ENCODE assay signal across 8 cellular contexts in genomic region chr19:42176649-42176989, GRCh38. TPM values are rescaled to one million over a fixed set of nuclear protein-coding genes. Genes with fewer than 3 reads are reported as not detected.
DNase-seq lines count a peak whose midpoint lies in the region; ATAC-seq lines count a peak whose summit lies in the region.

No MANE protein-coding gene starts in this region.

- intact Hi-C loops in naive thymus-derived CD4-positive, alpha-beta T cell (cut with micrococcal nuclease), result loop anchor here (1.0 to 5.0 kb wide), 8 partner anchors 22 to 126 kb away; partner anchors contain the start of genes DEDD2 (in 1 of the 2), PAFAH1B3 (in 1 of the 2), POU2F2 (in 1 of the 2) and PRR19 (in 1 of the 2)

- no peaks in the 10 kb centered on the region for H3K9me3 Mint-ChIP-seq in naive thymus-derived CD4-positive, alpha-beta T cell

- H3K27ac Mint-ChIP-seq in naive thymus-derived CD4-positive, alpha-beta T cell, result peak overlapping the region in 3 of 9 donors; percentile 10 to 47 (median 42)

- CTCF ChIA-PET in naive thymus-derived CD4-positive, alpha-beta T cell (lab: Charles Lee), result interaction anchor here (0.8 to 1.4 kb wide), 5 partner anchors 8 to 70 kb away, joined by 3 to 5 read pairs (median 4); partner anchors contain the start of gene POU2F2

- POLR2A ChIA-PET in naive thymus-derived CD4-positive, alpha-beta T cell (lab: Charles Lee), result interaction anchor here (0.8 to 2.1 kb wide), 4 partner anchors 21 to 126 kb away, joined by 4 to 7 read pairs (median 5); partner anchors contain the start of genes PAFAH1B3 and POU2F2

- ATAC-seq in naive thymus-derived CD4-positive, alpha-beta T cell, result peak; percentile 48
- no peak for ATAC-seq in GM21367 (IDR thresholded peaks at IDR 0.05; ENCODE audit: unreplicated experiment)

- no peak overlapping the region for H3K9ac ChIP-seq in duodenal mucosa (ENCODE audit: low read depth in 1 of 2, low read length in 2 of 2)

- H3K27ac ChIP-seq in duodenal mucosa (ENCODE audit: low read depth, low read length), result no peak overlapping the region
- no peak overlapping the region for H3K27ac ChIP-seq in naive thymus-derived CD4-positive, alpha-beta T cell (ENCODE audit: low read depth, low read length)

- H3K27me3 Mint-ChIP-seq in naive thymus-derived CD4-positive, alpha-beta T cell, result peaks cover 13 to 30% (median 19%) of the 10 kb centered on the region in 5 donors

- peaks cover 12 to 19% (median 15%) of the 10 kb centered on the region in 7 donors for H3K4me1 Mint-ChIP-seq in naive thymus-derived CD4-positive, alpha-beta T cell

- DNase-seq in Daoy (ENCODE audit: low read depth) (peak; percentile 32), NCI-H748 (lab: John Stamatoyannopoulos, UW; ENCODE audit: unreplicated experiment) (peak; percentile 96), globus pallidus (ENCODE audit: low spot score) (no peak), NCI-H446 treated with DMSO at 0.1 percent for 48 hours (lab: John Stamatoyannopoulos, UW) (no peak), amniotic stem cell (lab: John Stamatoyannopoulos, UW) (no peak)
- peak in 4 of 9 donors; percentile 14 to 47 (median 30) for DNase-seq in naive thymus-derived CD4-positive, alpha-beta T cell

- H3K9me3 ChIP-seq in duodenal mucosa (ENCODE audit: control insufficient read depth in 1 of 2, low read length in 2 of 2), result no peaks in the 10 kb centered on the region
- no peaks in the 10 kb centered on the region for H3K9me3 ChIP-seq in naive thymus-derived CD4-positive, alpha-beta T cell (ENCODE audit: control insufficient read depth in 2 of 3, low read length in 3 of 3)

- H3K27me3 ChIP-seq in duodenal mucosa (ENCODE audit: control insufficient read depth in 1 of 2, insufficient read depth in 2 of 2, low read length in 2 of 2), result peaks cover 60 to 73% of the 10 kb centered on the region in 2 donors
- peaks cover 0 to 11% of the 10 kb centered on the region in 2 donors for H3K27me3 ChIP-seq in naive thymus-derived CD4-positive, alpha-beta T cell (ENCODE audit: control insufficient read depth in 2 of 2, insufficient read depth in 2 of 2, low read length in 2 of 2)

- peak overlapping the region; percentile 61 for H3K4me3 ChIP-seq in duodenal mucosa (ENCODE audit: low read depth in 1 of 2, low read length in 2 of 2)
- H3K4me3 ChIP-seq in naive thymus-derived CD4-positive, alpha-beta T cell (ENCODE audit: low read length), result peak overlapping the region; percentile 49

- H3K36me3 Mint-ChIP-seq in naive thymus-derived CD4-positive, alpha-beta T cell, result peaks cover 0 to 5% (median 0%) of the 10 kb centered on the region in 5 donors

- H3K36me3 ChIP-seq in duodenal mucosa (ENCODE audit: control insufficient read depth in 1 of 2, insufficient read depth in 2 of 2, low read length in 2 of 2), result no peaks in the 10 kb centered on the region
- no peaks in the 10 kb centered on the region for H3K36me3 ChIP-seq in naive thymus-derived CD4-positive, alpha-beta T cell (ENCODE audit: control insufficient read depth in 2 of 3, insufficient read depth in 3 of 3, low read length in 3 of 3)

- peaks cover 4 to 9% of the 10 kb centered on the region in 2 donors for H3K4me1 ChIP-seq in duodenal mucosa (ENCODE audit: control insufficient read depth in 1 of 2, insufficient read depth in 2 of 2, low read length in 2 of 2)
- H3K4me1 ChIP-seq in naive thymus-derived CD4-positive, alpha-beta T cell (ENCODE audit: control insufficient read depth in 2 of 2, insufficient read depth in 2 of 2, low read length in 2 of 2), result peaks cover 12 to 21% of the 10 kb centered on the region in 2 donors

- peak overlapping the region in 8 of 10 donors; percentile 76 to 93 (median 90) for H3K4me3 Mint-ChIP-seq in naive thymus-derived CD4-positive, alpha-beta T cell

RNA-seq across cellular contexts. Expression of gene DEDD2, which starts 40.9 kb away (rescaled TPM):
- total RNA-seq in Daoy (2014; rRNA removed; shearing (Covaris generic)), result 33.7 and 39.0 TPM in 2 replicates
- 100 to 1,000 TPM in 1 of 5 experiments, 10 to 100 TPM in 4; 47.9 to 104 (median 65.8) TPM for total RNA-seq in naive thymus-derived CD4-positive, alpha-beta T cell
- polyA plus RNA-seq in naive thymus-derived CD4-positive, alpha-beta T cell, result 100 to 1,000 TPM; 132 to 208 TPM

RNA-seq across cellular contexts. Expression of gene ZNF526, which starts 43.5 kb away (rescaled TPM):
- 4.3 and 9.1 TPM in 2 replicates for total RNA-seq in Daoy (2014; rRNA removed; shearing (Covaris generic))
- 10 to 100 TPM in 4 of 5 experiments, 1 to 10 TPM in 1; 8.6 to 25.2 (median 22.7) TPM for total RNA-seq in naive thymus-derived CD4-positive, alpha-beta T cell
- 10 to 100 TPM in 1 of 2 donors, 1 to 10 TPM in 1; 4.0 to 11.8 TPM for polyA plus RNA-seq in naive thymus-derived CD4-positive, alpha-beta T cell

RNA-seq across cellular contexts. Expression of gene POU2F2, which starts 44.4 kb away (rescaled TPM):
- total RNA-seq in Daoy (2014; rRNA removed; shearing (Covaris generic)), result 0.69 and 3.1 TPM in 2 replicates
- 10 to 100 TPM; 31.5 to 91.3 (median 73.4) TPM for total RNA-seq in naive thymus-derived CD4-positive, alpha-beta T cell
- 1 to 10 TPM; 2.2 to 7.6 TPM for polyA plus RNA-seq in naive thymus-derived CD4-positive, alpha-beta T cell

Comparison
In these comparisons a context has a peak if more than half of its experiments do, and no peak if none do; other contexts are left out.
1. DNase-seq: peak in Daoy (single experiment) and NCI-H748 (single experiment); none in globus pallidus (single experiment), NCI-H446 treated with DMSO at 0.1 percent for 48 hours (single experiment) and amniotic stem cell (single experiment).